Comparison of ENCODE assay signal across 23 cellular contexts in genomic region chr5:131550606-131551005, GRCh38.
A peak's percentile ranks its signal among the peaks of the same experiment; 100 is the strongest.
DNase-seq lines count a peak whose midpoint lies in the region; ATAC-seq and TF ChIP-seq lines count a peak whose summit lies in the region.
"Had no signal": no experiment of that assay in that cellular context is flagged by ENCODE, and none has a peak within 500 bp of the region (broad histone marks: within the 10 kb centered on the region; RNA-seq: fewer than 3 reads in every experiment).

No MANE protein-coding gene starts in this region.

- peaks cover 2% of the 10 kb centered on the region for H3K9me3 Mint-ChIP-seq in activated T-cell treated with anti-CD3 and anti-CD28 coated beads, Interleukin-2, amount 50 U/mL, for 24 hours
- no peaks in the 10 kb centered on the region for H3K9me3 Mint-ChIP-seq in CD8-positive, alpha-beta memory T cell
- no peaks in the 10 kb centered on the region for H3K9me3 Mint-ChIP-seq in activated T-helper 17 cell treated with anti-CD3 and anti-CD28 coated beads, Interleukin-2, amount 50 U/mL, for 72 hours
- H3K9me3 Mint-ChIP-seq in natural killer cell = no peaks in the 10 kb centered on the region
- H3K9me3 Mint-ChIP-seq: brain had no signal

- TF ChIP-seq CTCF in natural killer cell (IDR thresholded peaks at IDR 0.05) = no peak

- H3K4me1 ChIP-seq in CD8-positive, alpha-beta memory T cell (ENCODE audit: insufficient read depth, low read length) = peaks cover 34% of the 10 kb centered on the region
- H3K4me1 ChIP-seq: esophagus muscularis mucosa had no signal

- intact Hi-C loops in natural killer cell (cut with micrococcal nuclease) = no loop called here

- H3K4me3 ChIP-seq in CD8-positive, alpha-beta memory T cell (ENCODE audit: low read length) = no peak overlapping the region
- H3K4me3 ChIP-seq: esophagus muscularis mucosa, skin epidermis had no signal

- H3K36me3 Mint-ChIP-seq in activated T-cell treated with anti-CD3 and anti-CD28 coated beads, Interleukin-2, amount 50 U/mL, for 24 hours (ENCODE audit: low read depth) = peaks cover 75% of the 10 kb centered on the region
- H3K36me3 Mint-ChIP-seq in CD8-positive, alpha-beta memory T cell = peaks cover 10 to 26% (median 18%) of the 10 kb centered on the region in 3 donors
- peaks cover 56% of the 10 kb centered on the region for H3K36me3 Mint-ChIP-seq in activated T-helper 17 cell treated with anti-CD3 and anti-CD28 coated beads, Interleukin-2, amount 50 U/mL, for 72 hours (ENCODE audit: low read depth)
- no peaks in the 10 kb centered on the region for H3K36me3 Mint-ChIP-seq in natural killer cell

- H3K27ac ChIP-seq in CD8-positive, alpha-beta memory T cell (ENCODE audit: low read depth, low read length) = no peak overlapping the region
- H3K27ac ChIP-seq: C4-2B, esophagus muscularis mucosa, skin epidermis had no signal

- no peak for ATAC-seq in activated T-helper 17 cell treated with anti-CD3 and anti-CD28 coated beads, Interleukin-2, amount 50 U/mL, for 72 hours (replicated peaks)
- ATAC-seq in natural killer cell = no peak
- no peak for ATAC-seq in left lobe of liver
- ATAC-seq: left cardiac atrium, Panc1 had no signal

- H3K27ac Mint-ChIP-seq in activated T-cell treated with anti-CD3 and anti-CD28 coated beads, Interleukin-2, amount 50 U/mL, for 24 hours = peak overlapping the region; percentile 85
- peak overlapping the region in 6 of 8 donors; percentile 4 to 90 (median 47) for H3K27ac Mint-ChIP-seq in CD8-positive, alpha-beta memory T cell
- H3K27ac Mint-ChIP-seq in activated T-helper 17 cell treated with anti-CD3 and anti-CD28 coated beads, Interleukin-2, amount 50 U/mL, for 72 hours = peak overlapping the region; percentile 15
- peak overlapping the region; percentile 66 to 98 for H3K27ac Mint-ChIP-seq in natural killer cell
- H3K27ac Mint-ChIP-seq: brain had no signal

- H3K27me3 ChIP-seq in CD8-positive, alpha-beta memory T cell (ENCODE audit: insufficient read depth, low read length, poor library complexity, severe bottlenecking) = no peaks in the 10 kb centered on the region
- H3K27me3 ChIP-seq: esophagus muscularis mucosa had no signal

- CTCF ChIA-PET in CD8-positive, alpha-beta memory T cell (lab: Charles Lee) = no interaction called here

- no peaks in the 10 kb centered on the region for H3K27me3 Mint-ChIP-seq in activated T-cell treated with anti-CD3 and anti-CD28 coated beads, Interleukin-2, amount 50 U/mL, for 24 hours
- no peaks in the 10 kb centered on the region for H3K27me3 Mint-ChIP-seq in CD8-positive, alpha-beta memory T cell
- no peaks in the 10 kb centered on the region for H3K27me3 Mint-ChIP-seq in activated T-helper 17 cell treated with anti-CD3 and anti-CD28 coated beads, Interleukin-2, amount 50 U/mL, for 72 hours
- H3K27me3 Mint-ChIP-seq in natural killer cell (ENCODE audit: low read depth in 2 of 2) = no peaks in the 10 kb centered on the region
- H3K27me3 Mint-ChIP-seq: brain had no signal

- no peak overlapping the region for H3K4me3 Mint-ChIP-seq in activated T-cell treated with anti-CD3 and anti-CD28 coated beads, Interleukin-2, amount 50 U/mL, for 24 hours
- peak overlapping the region in 2 of 7 donors; percentile 1 to 79 for H3K4me3 Mint-ChIP-seq in CD8-positive, alpha-beta memory T cell
- H3K4me3 Mint-ChIP-seq in activated T-helper 17 cell treated with anti-CD3 and anti-CD28 coated beads, Interleukin-2, amount 50 U/mL, for 72 hours = peak overlapping the region; percentile 35
- H3K4me3 Mint-ChIP-seq in natural killer cell = no peak overlapping the region
- H3K4me3 Mint-ChIP-seq: brain had no signal

- DNase-seq in activated T-cell treated with anti-CD3 and anti-CD28 coated beads, Interleukin-2, amount 50 U/mL, for 24 hours = no peak
- DNase-seq in activated T-cell treated with anti-CD3 and anti-CD28 coated beads, Interleukin-2, amount 50 U/mL, for 1 hour = no peak
- no peak for DNase-seq in CD8-positive, alpha-beta memory T cell
- DNase-seq in natural killer cell (no peak), left lobe of liver (ENCODE audit: low spot score) (no peak), SK-N-DZ (ENCODE audit: low spot score) (no peak)
- DNase-seq: activated CD4-positive, alpha-beta T cell treated with anti-CD3 and anti-CD28 coated beads for 4 hours; DMS153; effector memory CD4-positive, alpha-beta T cell; foreskin melanocyte; GDM1; left cardiac atrium; NCI-H1092; NCI-H1930; occipital lobe; stimulated activated CD4-positive, alpha-beta T cell treated with anti-CD3 and anti-CD28 coated beads, Interleukin-2, amount 100 ng/mL, for 24 hours; T-helper 1 cell had no signal

- no peaks in the 10 kb centered on the region for H3K36me3 ChIP-seq in CD8-positive, alpha-beta memory T cell (ENCODE audit: insufficient read depth, low read length)

- POLR2A ChIA-PET in CD8-positive, alpha-beta memory T cell (lab: Charles Lee) = no interaction called here

- peaks cover 73% of the 10 kb centered on the region for H3K4me1 Mint-ChIP-seq in activated T-cell treated with anti-CD3 and anti-CD28 coated beads, Interleukin-2, amount 50 U/mL, for 24 hours (ENCODE audit: low read depth)
- H3K4me1 Mint-ChIP-seq in CD8-positive, alpha-beta memory T cell = peaks cover 47 to 72% (median 67%) of the 10 kb centered on the region in 3 donors
- peaks cover 43% of the 10 kb centered on the region for H3K4me1 Mint-ChIP-seq in activated T-helper 17 cell treated with anti-CD3 and anti-CD28 coated beads, Interleukin-2, amount 50 U/mL, for 72 hours
- peaks cover 39 to 42% of the 10 kb centered on the region in 2 donors for H3K4me1 Mint-ChIP-seq in natural killer cell
- H3K4me1 Mint-ChIP-seq: brain had no signal

- no peaks in the 10 kb centered on the region for H3K9me3 ChIP-seq in CD8-positive, alpha-beta memory T cell (ENCODE audit: low read length)
- H3K9me3 ChIP-seq: esophagus muscularis mucosa had no signal

Comparison
In these comparisons a context has a peak if more than half of its experiments do, and no peak if none do; other contexts are left out.
1. H3K27ac Mint-ChIP-seq: peak in every context shown above with its lines; median percentile 85 in activated T-cell treated with anti-CD3 and anti-CD28 coated beads, Interleukin-2, amount 50 U/mL, for 24 hours; 82 in natural killer cell; 47 in CD8-positive, alpha-beta memory T cell; 15 in activated T-helper 17 cell treated with anti-CD3 and anti-CD28 coated beads, Interleukin-2, amount 50 U/mL, for 72 hours.